Comparison of ENCODE assay signal across 9 cellular contexts in genomic region chr17:8698142-8699050, GRCh38. TPM values are rescaled to one million over a fixed set of nuclear protein-coding genes. Genes with fewer than 3 reads are reported as not detected.
DNase-seq lines count a peak whose midpoint lies in the region; ATAC-seq, FAIRE-seq and TF ChIP-seq lines count a peak whose summit lies in the region.
"Had no signal": no experiment of that assay in that cellular context is flagged by ENCODE, and none has a peak within 500 bp of the region (broad histone marks: within the 10 kb centered on the region; RNA-seq: fewer than 3 reads in every experiment).

No MANE protein-coding gene starts in this region.

- H3K36me3 ChIP-seq in endothelial cell of umbilical vein (ENCODE audit: control insufficient read depth in 2 of 2, extremely low read depth in 1 of 2, insufficient read depth in 2 of 2, low read length in 2 of 2) = no peaks in the 10 kb centered on the region

- peaks cover 13 to 29% of the 10 kb centered on the region in 2 donors for H3K27me3 Mint-ChIP-seq in natural killer cell (ENCODE audit: low read depth in 2 of 2)
- peaks cover 16 to 44% of the 10 kb centered on the region in 2 donors for H3K27me3 Mint-ChIP-seq in natural killer cell treated with Interleukin-12 subunit alpha and Interleukin-12 subunit beta and Interleukin-15 and Interleukin-18, amount 100 ng/mL, for 72 hours

- ATAC-seq in natural killer cell = no peak
- no peak for ATAC-seq in natural killer cell treated with Interleukin-12 subunit alpha and Interleukin-12 subunit beta and Interleukin-15 and Interleukin-18, amount 100 ng/mL, for 72 hours
- ATAC-seq in GM21737 (IDR thresholded peaks at IDR 0.05; ENCODE audit: unreplicated experiment) = no peak

- H3K9ac ChIP-seq in endothelial cell of umbilical vein (replicated peaks; ENCODE audit: extremely low read depth, insufficient read depth, low read length) = no peak overlapping the region

- TF ChIP-seq POLR2A in endothelial cell of umbilical vein (IDR thresholded peaks at IDR 0.05; ENCODE audit: low read depth, low read length) = no peak

- intact Hi-C loops in natural killer cell (cut with micrococcal nuclease) = no loop called here
- intact Hi-C loops in endothelial cell of umbilical vein (cut with micrococcal nuclease) = no loop called here

- H3K4me2 ChIP-seq in endothelial cell of umbilical vein (ENCODE audit: insufficient read depth, low read length) = peak overlapping the region; percentile 34

- H3K9me3 Mint-ChIP-seq in natural killer cell = no peaks in the 10 kb centered on the region
- H3K9me3 Mint-ChIP-seq in natural killer cell treated with Interleukin-12 subunit alpha and Interleukin-12 subunit beta and Interleukin-15 and Interleukin-18, amount 100 ng/mL, for 72 hours = no peaks in the 10 kb centered on the region

- TF ChIP-seq CTCF in natural killer cell (IDR thresholded peaks at IDR 0.05) (no peak), endothelial cell of umbilical vein (IDR thresholded peaks at IDR 0.05; ENCODE audit: extremely low read depth in 1 of 2, insufficient read depth in 1 of 2, low read depth in 1 of 2, low read length in 2 of 2) (no peak)

- dilution Hi-C loops in endothelial cell of umbilical vein (cut with MboI; ENCODE audit: extremely low pct_ligation_motif_present, low sequenced_read_pairs) = no loop called here

- H3K4me3 ChIP-seq in endothelial cell of umbilical vein (replicated peaks in 1 of 3; ENCODE audit: insufficient read depth in 1 of 3, low read depth in 1 of 3, low read length in 3 of 3) = no peak overlapping the region

- no peaks in the 10 kb centered on the region for H3K79me2 ChIP-seq in endothelial cell of umbilical vein (ENCODE audit: control insufficient read depth, insufficient read depth, low read length)

- H3K9me1 ChIP-seq in endothelial cell of umbilical vein (replicated peaks; ENCODE audit: control insufficient read depth, extremely low read depth, insufficient read depth, low read length) = no peaks in the 10 kb centered on the region

- no peaks in the 10 kb centered on the region for H3K36me3 Mint-ChIP-seq in natural killer cell
- no peaks in the 10 kb centered on the region for H3K36me3 Mint-ChIP-seq in natural killer cell treated with Interleukin-12 subunit alpha and Interleukin-12 subunit beta and Interleukin-15 and Interleukin-18, amount 100 ng/mL, for 72 hours

- no peaks in the 10 kb centered on the region for H3K9me3 ChIP-seq in endothelial cell of umbilical vein (replicated peaks; ENCODE audit: control insufficient read depth, insufficient read depth, low read length)

- H3K27ac Mint-ChIP-seq in natural killer cell = no peak overlapping the region
- H3K27ac Mint-ChIP-seq in natural killer cell treated with Interleukin-12 subunit alpha and Interleukin-12 subunit beta and Interleukin-15 and Interleukin-18, amount 100 ng/mL, for 72 hours = no peak overlapping the region

- CTCF ChIA-PET in endothelial cell of umbilical vein (lab: Charles Lee) = interaction anchor here (1.7 to 2.5 kb wide), 2 partner anchors 19 to 48 kb away, joined by 5 to 8 read pairs; no protein-coding TSS in a partner anchor

- DNase-seq in natural killer cell (no peak), endothelial cell of umbilical vein (ENCODE audit: low read depth, low spot score) (peak; percentile 63), mucosa of gallbladder (ENCODE audit: low spot score) (peak; percentile 28), ecto neural progenitor cell (ENCODE audit: low spot score) (no peak), NCI-H1930 (lab: John Stamatoyannopoulos, UW) (no peak)
- no peak for DNase-seq in natural killer cell treated with Interleukin-12 subunit alpha and Interleukin-12 subunit beta and Interleukin-15 and Interleukin-18, amount 100 ng/mL, for 72 hours (ENCODE audit: low spot score)
- DNase-seq in activated CD4-positive, alpha-beta T cell treated with anti-CD3 and anti-CD28 coated beads, Interleukin-2, amount 50 U/mL, for 1 hour = no peak
- DNase-seq: NCI-H2029 had no signal

- peak; percentile 65 for FAIRE-seq in endothelial cell of umbilical vein (lab: Jason Lieb, UNC)

- H2AFZ ChIP-seq in endothelial cell of umbilical vein (ENCODE audit: low read depth, low read length) = peak overlapping the region; percentile 21

- H3K27ac ChIP-seq in endothelial cell of umbilical vein (ENCODE audit: insufficient read depth, low read depth, low read length) = no peak overlapping the region

- H3K4me1 ChIP-seq in endothelial cell of umbilical vein (ENCODE audit: control insufficient read depth, extremely low read depth, insufficient read depth, low read length) = peaks cover 6% of the 10 kb centered on the region

- H3K27me3 ChIP-seq in endothelial cell of umbilical vein (ENCODE audit: control insufficient read depth in 2 of 2, insufficient read depth in 2 of 2, low read length in 2 of 2) = peaks cover 0 to 6% of the 10 kb centered on the region in 2 experiments

- H3K4me3 Mint-ChIP-seq in natural killer cell = peak overlapping the region; percentile 33
- no peak overlapping the region for H3K4me3 Mint-ChIP-seq in natural killer cell treated with Interleukin-12 subunit alpha and Interleukin-12 subunit beta and Interleukin-15 and Interleukin-18, amount 100 ng/mL, for 72 hours

- BruUV-seq in endothelial cell of umbilical vein (replicated peaks; lab: Mats Ljungman, UMichigan) = no TSS peak

- H4K20me1 ChIP-seq in endothelial cell of umbilical vein (replicated peaks; ENCODE audit: control insufficient read depth, extremely low read depth, insufficient read depth, low read length) = no peaks in the 10 kb centered on the region

- H3K4me1 Mint-ChIP-seq in natural killer cell = peaks cover 6 to 7% of the 10 kb centered on the region in 2 donors
- peaks cover 0 to 2% of the 10 kb centered on the region in 2 donors for H3K4me1 Mint-ChIP-seq in natural killer cell treated with Interleukin-12 subunit alpha and Interleukin-12 subunit beta and Interleukin-15 and Interleukin-18, amount 100 ng/mL, for 72 hours (ENCODE audit: low read depth in 2 of 2)

- POLR2A ChIA-PET in endothelial cell of umbilical vein (lab: Charles Lee) = interaction anchor here (0.6 to 1.2 kb wide), 2 partner anchors 68 to 96 kb away, joined by 3 to 4 read pairs; partner anchors contain the start of gene MYH10

TF ChIP-seq in endothelial cell of umbilical vein, 7 proteins besides CTCF, POLR2A, EP300 and RAD21:
- TF ChIP-seq MYC (IDR thresholded peaks at IDR 0.05; ENCODE audit: low read depth, low read length) = no peak
- TF ChIP-seq FOS (IDR thresholded peaks at IDR 0.05; ENCODE audit: borderline replicate concordance, insufficient read depth, low read length) = no peak
- TF ChIP-seq EZH2 (IDR thresholded peaks at IDR 0.05; ENCODE audit: borderline replicate concordance, low read depth, low read length, severe bottlenecking) = no peak
- no peak for TF ChIP-seq GATA2 (IDR thresholded peaks at IDR 0.05; ENCODE audit: insufficient read depth, insufficient read length, low read depth, low read length)
- TF ChIP-seq JUN (IDR thresholded peaks at IDR 0.05; ENCODE audit: borderline replicate concordance, insufficient read depth, insufficient read length, low read depth) = no peak
TF ChIP-seq in endothelial cell of umbilical vein: peak in this region for 0.

RNA-seq across cellular contexts. Expression of gene CCDC42, which starts 46.2 kb away (rescaled TPM):
- total RNA-seq in natural killer cell (under 1 TPM in 2 of 3 donors, not detected in 1; 0.27 to 0.75 TPM), endothelial cell of umbilical vein (not detected in 2 replicates), mucosa of gallbladder (not detected)
- not detected for total RNA-seq in natural killer cell treated with Interleukin-12 subunit alpha and Interleukin-12 subunit beta and Interleukin-15 and Interleukin-18, amount 100 ng/mL, for 72 hours
- polyA plus RNA-seq in endothelial cell of umbilical vein = not detected in 2 replicates
- not detected in 2 replicates for polyA plus RNA-seq in endothelial cell of umbilical vein (2011; cell fraction: cytosol; rRNA removed)
- not detected in 2 replicates for polyA plus RNA-seq in endothelial cell of umbilical vein (2011; cell fraction: nucleus; rRNA removed)
- polyA plus RNA-seq in endothelial cell of umbilical vein (2012) = not detected in 2 replicates
- polyA minus RNA-seq in endothelial cell of umbilical vein = not detected in 2 replicates
- polyA minus RNA-seq in endothelial cell of umbilical vein (2011; cell fraction: cytosol; rRNA and poly(A)+ RNA removed) = not detected
- polyA minus RNA-seq in endothelial cell of umbilical vein (2011; cell fraction: nucleus; rRNA and poly(A)+ RNA removed) = not detected in 2 replicates

RNA-seq across cellular contexts. Expression of gene SPDYE4, which starts 60.0 kb away (rescaled TPM):
- not detected for total RNA-seq in natural killer cell
- not detected for total RNA-seq in natural killer cell treated with Interleukin-12 subunit alpha and Interleukin-12 subunit beta and Interleukin-15 and Interleukin-18, amount 100 ng/mL, for 72 hours
- total RNA-seq in endothelial cell of umbilical vein = not detected in 2 replicates
- polyA plus RNA-seq in endothelial cell of umbilical vein = not detected in 2 replicates
- not detected in 2 replicates for polyA plus RNA-seq in endothelial cell of umbilical vein (2011; cell fraction: cytosol; rRNA removed)
- polyA plus RNA-seq in endothelial cell of umbilical vein (2011; cell fraction: nucleus; rRNA removed) = not detected in 2 replicates
- polyA plus RNA-seq in endothelial cell of umbilical vein (2012) = not detected in 2 replicates
- not detected in 2 replicates for polyA minus RNA-seq in endothelial cell of umbilical vein
- not detected for polyA minus RNA-seq in endothelial cell of umbilical vein (2011; cell fraction: cytosol; rRNA and poly(A)+ RNA removed)
- not detected in 2 replicates for polyA minus RNA-seq in endothelial cell of umbilical vein (2011; cell fraction: nucleus; rRNA and poly(A)+ RNA removed)
- not detected for total RNA-seq in mucosa of gallbladder

Comparison
In these comparisons a context has a peak if more than half of its experiments do, and no peak if none do; other contexts are left out.
1. DNase-seq: peak in endothelial cell of umbilical vein (single experiment) and mucosa of gallbladder (single experiment); none in natural killer cell (single experiment), natural killer cell treated with Interleukin-12 subunit alpha and Interleukin-12 subunit beta and Interleukin-15 and Interleukin-18, amount 100 ng/mL, for 72 hours (single experiment), activated CD4-positive, alpha-beta T cell treated with anti-CD3 and anti-CD28 coated beads, Interleukin-2, amount 50 U/mL, for 1 hour (single experiment), ecto neural progenitor cell (single experiment) and NCI-H1930 (0 of 2).